ENCODE assay signal across 18 cellular contexts in genomic region chr20:50251383-50251748, GRCh38.
DNase-seq lines count a peak whose midpoint lies in the region; ATAC-seq and TF ChIP-seq lines count a peak whose summit lies in the region.
"Had no signal": no experiment of that assay in that cellular context is flagged by ENCODE, and none has a peak within 500 bp of the region (broad histone marks: within the 10 kb centered on the region; RNA-seq: fewer than 3 reads in every experiment).

No MANE protein-coding gene starts in this region.

- H3K36me3 ChIP-seq in GM23248 (ENCODE audit: low read depth), result no peaks in the 10 kb centered on the region
- H3K36me3 ChIP-seq in PC-9 (ENCODE audit: low read depth), result no peaks in the 10 kb centered on the region
- H3K36me3 ChIP-seq in fibroblast of lung (ENCODE audit: control insufficient read depth, insufficient read depth, low read length), result no peaks in the 10 kb centered on the region
- H3K36me3 ChIP-seq: BE2C had no signal

- 98 to 99% methylated on average over 10 to 11 of the region's 11 CpGs for WGBS in GM23248 (ENCODE audit: low coverage in 1 of 2, low lambda C conversion rate in 2 of 2, missing lambda C conversion rate in 2 of 2), 2 experiments

- H2AFZ ChIP-seq in GM23248, result no peak overlapping the region
- H2AFZ ChIP-seq in PC-9, result no peak overlapping the region
- no peak overlapping the region for H2AFZ ChIP-seq in fibroblast of lung (ENCODE audit: low read length)

- H3K27ac Mint-ChIP-seq in progenitor cell of endocrine pancreas (peak overlapping the region; percentile 45), osteocyte (ENCODE audit: unreplicated experiment) (no peak overlapping the region)

- BruUV-seq in PC-9 (replicated peaks; lab: Mats Ljungman, UMichigan), result TSS peak; percentile 48

- intact Hi-C loops in PC-9 (cut with micrococcal nuclease; ENCODE audit: unreplicated experiment), result no loop called here

- TF ChIP-seq CTCF in PC-9 (conservative IDR thresholded peaks at IDR 0.05), result no peak
- TF ChIP-seq CTCF in fibroblast of lung (conservative IDR thresholded peaks at IDR 0.05 in 1 of 2, IDR thresholded peaks at IDR 0.05 in 1 of 2; ENCODE audit: low read depth in 1 of 2, low read length in 2 of 2), result no peak
- no peak for TF ChIP-seq CTCF in progenitor cell of endocrine pancreas (IDR thresholded peaks at IDR 0.05; ENCODE audit: unreplicated experiment)
- no peak for TF ChIP-seq CTCF in osteocyte (IDR thresholded peaks at IDR 0.05)

- no peaks in the 10 kb centered on the region for H3K27me3 ChIP-seq in GM23248 (replicated peaks; ENCODE audit: insufficient read depth)
- H3K27me3 ChIP-seq in PC-9 (ENCODE audit: insufficient read depth, low read depth), result no peaks in the 10 kb centered on the region
- no peaks in the 10 kb centered on the region for H3K27me3 ChIP-seq in fibroblast of lung (ENCODE audit: control insufficient read depth, insufficient read depth, low read length)
- H3K27me3 ChIP-seq: BE2C had no signal

- H3K9me3 Mint-ChIP-seq in progenitor cell of endocrine pancreas (ENCODE audit: low read depth), result no peaks in the 10 kb centered on the region
- H3K9me3 Mint-ChIP-seq in osteocyte (ENCODE audit: unreplicated experiment), result no peaks in the 10 kb centered on the region
- H3K9me3 Mint-ChIP-seq: CD14-positive monocyte had no signal

- H3K79me2 ChIP-seq in GM23248 (ENCODE audit: insufficient read depth) (no peaks in the 10 kb centered on the region), PC-9 (ENCODE audit: low read depth) (peaks cover 60% of the 10 kb centered on the region), fibroblast of lung (ENCODE audit: control insufficient read depth, insufficient read depth, low read length) (no peaks in the 10 kb centered on the region)

- CTCF ChIA-PET in PC-9 (lab: Charles Lee), result interaction anchor here (0.8 kb wide), 1 partner anchor 30 kb away, joined by 3 read pairs; no protein-coding TSS in a partner anchor

- H3F3A ChIP-seq in GM23248 (ENCODE audit: insufficient read depth) (peaks cover 8% of the 10 kb centered on the region), PC-9 (ENCODE audit: insufficient read depth, low read depth) (peaks cover 90% of the 10 kb centered on the region)

- H3K9me2 ChIP-seq in GM23248 (ENCODE audit: insufficient read depth) (no peaks in the 10 kb centered on the region), PC-9 (ENCODE audit: insufficient read depth) (no peaks in the 10 kb centered on the region)

- H3K4me3 ChIP-seq in GM23248 (no peak overlapping the region), PC-9 (peak overlapping the region; percentile 3; the same call in 1 of the 2 replicates), fibroblast of lung (replicated peaks in 1 of 4; ENCODE audit: control extremely low read depth in 1 of 4, insufficient read depth in 1 of 4, low read depth in 3 of 4, low read length in 4 of 4) (no peak overlapping the region)
- H3K4me3 ChIP-seq: A549 had no signal

- in situ Hi-C loops in GM23248 (cut with MboI), result no loop called here

- H3K27me3 Mint-ChIP-seq in progenitor cell of endocrine pancreas, result peaks cover 3% of the 10 kb centered on the region
- H3K27me3 Mint-ChIP-seq in osteocyte (ENCODE audit: unreplicated experiment), result no peaks in the 10 kb centered on the region

- no peaks in the 10 kb centered on the region for H3K36me3 Mint-ChIP-seq in progenitor cell of endocrine pancreas (ENCODE audit: insufficient read depth)
- no peaks in the 10 kb centered on the region for H3K36me3 Mint-ChIP-seq in osteocyte (ENCODE audit: unreplicated experiment)

- peak overlapping the region; percentile 65 for H3K9ac ChIP-seq in GM23248
- H3K9ac ChIP-seq in fibroblast of lung (ENCODE audit: insufficient read depth, low read length), result no peak overlapping the region

- POLR2A ChIA-PET in PC-9 (lab: Charles Lee; ENCODE audit: unreplicated experiment), result interaction anchor here (0.5 kb wide), 1 partner anchor 164 kb away, joined by 4 read pairs; no protein-coding TSS in a partner anchor

- no peaks in the 10 kb centered on the region for H3K9me3 ChIP-seq in GM23248 (ENCODE audit: low read depth)
- H3K9me3 ChIP-seq in PC-9 (ENCODE audit: insufficient read depth, low read depth), result no peaks in the 10 kb centered on the region
- H3K9me3 ChIP-seq in fibroblast of lung (ENCODE audit: control insufficient read depth, insufficient read depth, low read depth, low read length), result no peaks in the 10 kb centered on the region
- H3K9me3 ChIP-seq: A549, BE2C had no signal

- ATAC-seq in GM18867 (IDR thresholded peaks at IDR 0.05; ENCODE audit: unreplicated experiment) (no peak), left lobe of liver (no peak)

- peaks cover 11% of the 10 kb centered on the region for H3K4me1 Mint-ChIP-seq in progenitor cell of endocrine pancreas (ENCODE audit: low read depth)
- H3K4me1 Mint-ChIP-seq in osteocyte (ENCODE audit: unreplicated experiment), result peaks cover 6% of the 10 kb centered on the region

- DNase-seq in GM23248, result no peak
- no peak for DNase-seq in PC-9
- DNase-seq in fibroblast of lung (ENCODE audit: low read depth in 2 of 2), result no peak
- DNase-seq in progenitor cell of endocrine pancreas (ENCODE audit: low spot score, unreplicated experiment), result no peak
- no peak for DNase-seq in left lobe of liver (ENCODE audit: low spot score)
- no peak for DNase-seq in osteocyte (ENCODE audit: extremely low spot score, unreplicated experiment)
- DNase-seq: BE2C; KG1; MM.1S; NCI-H2029 treated with DMSO at 0.1 percent for 48 hours; NCI-H446 treated with DMSO at 0.1 percent for 48 hours; NCI-H526; NCI-H82; NK-92 treated with Interleukin-12 subunit alpha and Interleukin-12 subunit beta, amount 100 ng/mL, for 24 hours; RPMI8226 had no signal

- H3K4me2 ChIP-seq in GM23248 (ENCODE audit: unreplicated experiment), result peak overlapping the region; percentile 34
- peak overlapping the region; percentile 70 for H3K4me2 ChIP-seq in PC-9
- H3K4me2 ChIP-seq in fibroblast of lung (ENCODE audit: extremely low read depth, insufficient read depth, low read length), result no peak overlapping the region

- H3K4me1 ChIP-seq in GM23248 (ENCODE audit: insufficient read depth) (peaks cover 33% of the 10 kb centered on the region), PC-9 (replicated peaks; ENCODE audit: insufficient read depth) (peaks cover 100% of the 10 kb centered on the region), fibroblast of lung (ENCODE audit: control insufficient read depth, extremely low read depth, insufficient read depth, low read length) (peaks cover 7% of the 10 kb centered on the region)
- H3K4me1 ChIP-seq: BE2C had no signal

- H3K27ac ChIP-seq in GM23248 (peak overlapping the region; percentile 90), PC-9 (peak overlapping the region; percentile 99), fibroblast of lung (ENCODE audit: insufficient read depth, low read length) (peak overlapping the region; percentile 81)

- H4K20me1 ChIP-seq in GM23248 (ENCODE audit: insufficient read depth) (no peaks in the 10 kb centered on the region), PC-9 (ENCODE audit: insufficient read depth) (no peaks in the 10 kb centered on the region), fibroblast of lung (ENCODE audit: control insufficient read depth, extremely low read depth, insufficient read depth, low read length) (no peaks in the 10 kb centered on the region)

- H3K4me3 Mint-ChIP-seq in progenitor cell of endocrine pancreas (ENCODE audit: low read depth) (no peak overlapping the region), osteocyte (ENCODE audit: unreplicated experiment) (no peak overlapping the region)
